ENCODE assay signal across 2 cellular contexts in genomic region chr11:61083601-61084147, GRCh38.
TF ChIP-seq lines count a peak whose summit lies in the region.

No MANE protein-coding gene starts in this region.

TF ChIP-seq in IMR-90, 13 proteins besides CTCF, POLR2A, EP300 and RAD21:
- TF ChIP-seq SMC3 (IDR thresholded peaks at IDR 0.05; ENCODE audit: low read depth, low read length): no peak
- no peak for TF ChIP-seq CEBPB (IDR thresholded peaks at IDR 0.05; ENCODE audit: low read depth, low read length)
- no peak for TF ChIP-seq MAZ (IDR thresholded peaks at IDR 0.05; ENCODE audit: borderline replicate concordance, low read depth, low read length)
- no peak for TF ChIP-seq RFX5 (IDR thresholded peaks at IDR 0.05; ENCODE audit: low read depth, low read length)
- TF ChIP-seq BHLHE40 (IDR thresholded peaks at IDR 0.05; ENCODE audit: low read depth, low read length): no peak
- TF ChIP-seq FOS (IDR thresholded peaks at IDR 0.05; ENCODE audit: low read depth, low read length): no peak
- TF ChIP-seq MAFK (IDR thresholded peaks at IDR 0.05; ENCODE audit: low read depth, low read length): no peak
- TF ChIP-seq CHD1 (IDR thresholded peaks at IDR 0.05; ENCODE audit: low read depth, low read length): no peak
- no peak for TF ChIP-seq RCOR1 (IDR thresholded peaks at IDR 0.05; ENCODE audit: insufficient replicate concordance, low read length)
- TF ChIP-seq, protein P1, sequence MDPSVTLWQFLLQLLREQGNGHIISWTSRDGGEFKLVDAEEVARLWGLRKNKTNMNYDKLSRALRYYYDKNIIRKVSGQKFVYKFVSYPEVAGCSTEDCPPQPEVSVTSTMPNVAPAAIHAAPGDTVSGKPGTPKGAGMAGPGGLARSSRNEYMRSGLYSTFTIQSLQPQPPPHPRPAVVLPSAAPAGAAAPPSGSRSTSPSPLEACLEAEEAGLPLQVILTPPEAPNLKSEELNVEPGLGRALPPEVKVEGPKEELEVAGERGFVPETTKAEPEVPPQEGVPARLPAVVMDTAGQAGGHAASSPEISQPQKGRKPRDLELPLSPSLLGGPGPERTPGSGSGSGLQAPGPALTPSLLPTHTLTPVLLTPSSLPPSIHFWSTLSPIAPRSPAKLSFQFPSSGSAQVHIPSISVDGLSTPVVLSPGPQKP (IDR thresholded peaks at IDR 0.05; ENCODE audit: borderline replicate concordance, low read depth, low read length): no peak
- TF ChIP-seq NFE2L2 (IDR thresholded peaks at IDR 0.05; ENCODE audit: low read depth, low read length): no peak
- no peak for TF ChIP-seq MXI1 (IDR thresholded peaks at IDR 0.05; ENCODE audit: borderline replicate concordance, low read depth, low read length)
- TF ChIP-seq, protein P2, sequence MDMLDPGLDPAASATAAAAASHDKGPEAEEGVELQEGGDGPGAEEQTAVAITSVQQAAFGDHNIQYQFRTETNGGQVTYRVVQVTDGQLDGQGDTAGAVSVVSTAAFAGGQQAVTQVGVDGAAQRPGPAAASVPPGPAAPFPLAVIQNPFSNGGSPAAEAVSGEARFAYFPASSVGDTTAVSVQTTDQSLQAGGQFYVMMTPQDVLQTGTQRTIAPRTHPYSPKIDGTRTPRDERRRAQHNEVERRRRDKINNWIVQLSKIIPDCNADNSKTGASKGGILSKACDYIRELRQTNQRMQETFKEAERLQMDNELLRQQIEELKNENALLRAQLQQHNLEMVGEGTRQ (IDR thresholded peaks at IDR 0.05; ENCODE audit: low read depth, low read length): no peak

TF ChIP-seq in GM12878, 131 proteins besides CTCF, POLR2A, EP300 and RAD21:
- TF ChIP-seq HSF1 (IDR thresholded peaks at IDR 0.05; ENCODE audit: low read depth, low read length) (no peak), RFX5 (IDR thresholded peaks at IDR 0.05; ENCODE audit: low read depth, low read length) (no peak), RUNX3 (IDR thresholded peaks at IDR 0.05; ENCODE audit: low read length) (peak; percentile 56; the same call in 1 of the 2 replicates), CBFB (IDR thresholded peaks at IDR 0.05; ENCODE audit: low read depth) (no peak), BCL11A (IDR thresholded peaks at IDR 0.05; ENCODE audit: low read depth, low read length) (no peak), FOXK2 (IDR thresholded peaks at IDR 0.05) (no peak), GATAD2B (conservative IDR thresholded peaks at IDR 0.05; ENCODE audit: low read depth) (no peak), TARDBP (IDR thresholded peaks at IDR 0.05; ENCODE audit: borderline replicate concordance) (no peak), PKNOX1 (IDR thresholded peaks at IDR 0.05) (no peak), IKZF1 (conservative IDR thresholded peaks at IDR 0.05) (0 out of 2 replicates have a peak, but pooled peaks have one; percentile 24), CBX5 (IDR thresholded peaks at IDR 0.05; ENCODE audit: low read depth) (no peak), KAT2A (conservative IDR thresholded peaks at IDR 0.05; ENCODE audit: control insufficient read depth, low read depth, low read length) (no peak), ATF7 (IDR thresholded peaks at IDR 0.05; ENCODE audit: low read depth) (0 out of 2 replicates have a peak, but pooled peaks have one; percentile 19), DPF2 (IDR thresholded peaks at IDR 0.05) (0 out of 2 replicates have a peak, but pooled peaks have one; percentile 23), STAT3 (IDR thresholded peaks at IDR 0.05; ENCODE audit: low read depth, low read length) (no peak), PBX3 (IDR thresholded peaks at IDR 0.05; ENCODE audit: insufficient replicate concordance, low read depth, low read length) (no peak), EGR1 (IDR thresholded peaks at IDR 0.05; ENCODE audit: borderline replicate concordance in 1 of 2, low read depth in 2 of 2, low read length in 2 of 2) (no peak), ZNF217 (IDR thresholded peaks at IDR 0.05) (no peak), NR2F1 (conservative IDR thresholded peaks at IDR 0.05) (no peak), NR2C2 (IDR thresholded peaks at IDR 0.05; ENCODE audit: borderline replicate concordance, control insufficient read depth, insufficient read length, low read depth) (no peak), RELB (IDR thresholded peaks at IDR 0.05; ENCODE audit: low read depth) (0 out of 2 replicates have a peak, but pooled peaks have one; percentile 12), CBX3 (IDR thresholded peaks at IDR 0.05; ENCODE audit: borderline replicate concordance, low read depth) (no peak), SMARCA5 (IDR thresholded peaks at IDR 0.05) (no peak), WRNIP1 (IDR thresholded peaks at IDR 0.05; ENCODE audit: borderline replicate concordance, low read depth, low read length) (no peak), SREBF1 (IDR thresholded peaks at IDR 0.05; ENCODE audit: low read length) (no peak), MEF2B (IDR thresholded peaks at IDR 0.05; ENCODE audit: partially characterized antibody, poor library complexity, severe bottlenecking) (no peak), SREBF2 (IDR thresholded peaks at IDR 0.05; ENCODE audit: low read length) (no peak), NBN (IDR thresholded peaks at IDR 0.05) (0 out of 2 replicates have a peak, but pooled peaks have one; percentile 46), SMC3 (IDR thresholded peaks at IDR 0.05; ENCODE audit: borderline replicate concordance, low read length) (peak; percentile 33; the same call in 1 of the 2 replicates)
- TF ChIP-seq, protein P3, sequence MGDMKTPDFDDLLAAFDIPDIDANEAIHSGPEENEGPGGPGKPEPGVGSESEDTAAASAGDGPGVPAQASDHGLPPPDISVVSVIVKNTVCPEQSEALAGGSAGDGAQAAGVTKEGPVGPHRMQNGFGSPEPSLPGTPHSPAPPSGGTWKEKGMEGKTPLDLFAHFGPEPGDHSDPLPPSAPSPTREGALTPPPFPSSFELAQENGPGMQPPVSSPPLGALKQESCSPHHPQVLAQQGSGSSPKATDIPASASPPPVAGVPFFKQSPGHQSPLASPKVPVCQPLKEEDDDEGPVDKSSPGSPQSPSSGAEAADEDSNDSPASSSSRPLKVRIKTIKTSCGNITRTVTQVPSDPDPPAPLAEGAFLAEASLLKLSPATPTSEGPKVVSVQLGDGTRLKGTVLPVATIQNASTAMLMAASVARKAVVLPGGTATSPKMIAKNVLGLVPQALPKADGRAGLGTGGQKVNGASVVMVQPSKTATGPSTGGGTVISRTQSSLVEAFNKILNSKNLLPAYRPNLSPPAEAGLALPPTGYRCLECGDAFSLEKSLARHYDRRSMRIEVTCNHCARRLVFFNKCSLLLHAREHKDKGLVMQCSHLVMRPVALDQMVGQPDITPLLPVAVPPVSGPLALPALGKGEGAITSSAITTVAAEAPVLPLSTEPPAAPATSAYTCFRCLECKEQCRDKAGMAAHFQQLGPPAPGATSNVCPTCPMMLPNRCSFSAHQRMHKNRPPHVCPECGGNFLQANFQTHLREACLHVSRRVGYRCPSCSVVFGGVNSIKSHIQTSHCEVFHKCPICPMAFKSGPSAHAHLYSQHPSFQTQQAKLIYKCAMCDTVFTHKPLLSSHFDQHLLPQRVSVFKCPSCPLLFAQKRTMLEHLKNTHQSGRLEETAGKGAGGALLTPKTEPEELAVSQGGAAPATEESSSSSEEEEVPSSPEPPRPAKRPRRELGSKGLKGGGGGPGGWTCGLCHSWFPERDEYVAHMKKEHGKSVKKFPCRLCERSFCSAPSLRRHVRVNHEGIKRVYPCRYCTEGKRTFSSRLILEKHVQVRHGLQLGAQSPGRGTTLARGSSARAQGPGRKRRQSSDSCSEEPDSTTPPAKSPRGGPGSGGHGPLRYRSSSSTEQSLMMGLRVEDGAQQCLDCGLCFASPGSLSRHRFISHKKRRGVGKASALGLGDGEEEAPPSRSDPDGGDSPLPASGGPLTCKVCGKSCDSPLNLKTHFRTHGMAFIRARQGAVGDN (IDR thresholded peaks at IDR 0.05): no peak
- TF ChIP-seq, protein P4, sequence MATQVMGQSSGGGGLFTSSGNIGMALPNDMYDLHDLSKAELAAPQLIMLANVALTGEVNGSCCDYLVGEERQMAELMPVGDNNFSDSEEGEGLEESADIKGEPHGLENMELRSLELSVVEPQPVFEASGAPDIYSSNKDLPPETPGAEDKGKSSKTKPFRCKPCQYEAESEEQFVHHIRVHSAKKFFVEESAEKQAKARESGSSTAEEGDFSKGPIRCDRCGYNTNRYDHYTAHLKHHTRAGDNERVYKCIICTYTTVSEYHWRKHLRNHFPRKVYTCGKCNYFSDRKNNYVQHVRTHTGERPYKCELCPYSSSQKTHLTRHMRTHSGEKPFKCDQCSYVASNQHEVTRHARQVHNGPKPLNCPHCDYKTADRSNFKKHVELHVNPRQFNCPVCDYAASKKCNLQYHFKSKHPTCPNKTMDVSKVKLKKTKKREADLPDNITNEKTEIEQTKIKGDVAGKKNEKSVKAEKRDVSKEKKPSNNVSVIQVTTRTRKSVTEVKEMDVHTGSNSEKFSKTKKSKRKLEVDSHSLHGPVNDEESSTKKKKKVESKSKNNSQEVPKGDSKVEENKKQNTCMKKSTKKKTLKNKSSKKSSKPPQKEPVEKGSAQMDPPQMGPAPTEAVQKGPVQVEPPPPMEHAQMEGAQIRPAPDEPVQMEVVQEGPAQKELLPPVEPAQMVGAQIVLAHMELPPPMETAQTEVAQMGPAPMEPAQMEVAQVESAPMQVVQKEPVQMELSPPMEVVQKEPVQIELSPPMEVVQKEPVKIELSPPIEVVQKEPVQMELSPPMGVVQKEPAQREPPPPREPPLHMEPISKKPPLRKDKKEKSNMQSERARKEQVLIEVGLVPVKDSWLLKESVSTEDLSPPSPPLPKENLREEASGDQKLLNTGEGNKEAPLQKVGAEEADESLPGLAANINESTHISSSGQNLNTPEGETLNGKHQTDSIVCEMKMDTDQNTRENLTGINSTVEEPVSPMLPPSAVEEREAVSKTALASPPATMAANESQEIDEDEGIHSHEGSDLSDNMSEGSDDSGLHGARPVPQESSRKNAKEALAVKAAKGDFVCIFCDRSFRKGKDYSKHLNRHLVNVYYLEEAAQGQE (IDR thresholded peaks at IDR 0.05; ENCODE audit: low read depth, low read length): no peak
TF ChIP-seq in GM12878: peak in this region for 7.
